ENCODE assay signal across 16 cellular contexts in the genomic region with DNA sequence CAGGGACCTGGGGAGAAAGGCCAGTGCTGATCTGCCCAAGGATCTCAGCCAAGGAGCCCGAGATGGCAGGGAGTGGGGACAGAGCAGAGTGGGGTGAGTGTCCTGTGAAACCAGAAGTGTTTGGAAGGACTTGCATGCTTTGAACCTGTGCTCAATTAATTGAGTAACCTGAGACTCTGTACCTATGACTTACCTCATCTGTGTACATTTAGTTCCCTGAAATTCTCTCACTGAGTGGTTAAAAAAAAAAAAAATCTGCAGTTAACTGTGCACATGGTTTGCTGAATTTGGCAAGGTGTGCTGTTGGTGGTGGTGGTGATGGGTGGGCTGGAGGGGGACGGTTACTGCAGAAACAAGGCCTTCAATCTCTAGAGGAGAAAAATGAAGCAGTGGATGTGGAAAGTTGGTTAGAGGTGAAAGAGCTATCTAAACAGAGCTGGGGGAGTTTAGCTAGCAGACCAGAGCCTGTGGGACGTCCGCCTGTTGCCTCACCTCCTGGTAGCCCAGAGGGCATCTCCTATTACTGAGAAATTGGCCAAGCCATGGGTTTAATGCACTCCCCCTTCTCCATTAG. TPM values are rescaled to one million over a fixed set of nuclear protein-coding genes. Genes with fewer than 3 reads are reported as not detected.
A peak's percentile ranks its signal among the peaks of the same experiment; 100 is the strongest.
DNase-seq lines count a peak whose midpoint lies in the region; ATAC-seq and TF ChIP-seq lines count a peak whose summit lies in the region.
"Had no signal": no experiment of that assay in that cellular context is flagged by ENCODE, and none has a peak within 500 bp of the region (broad histone marks: within the 10 kb centered on the region; RNA-seq: fewer than 3 reads in every experiment).

No MANE protein-coding gene starts in this region.

- H3K36me3 ChIP-seq in heart right ventricle: no peaks in the 10 kb centered on the region

- no peaks in the 10 kb centered on the region for H3K9me3 Mint-ChIP-seq in activated CD8-positive, alpha-beta memory T cell treated with anti-CD3 and anti-CD28 coated beads, Interleukin-2, amount 10 ng/mL, durations not matched to agents 7 days and 5 days (ENCODE audit: low read depth)
- H3K9me3 Mint-ChIP-seq in central memory CD8-positive, alpha-beta T cell: no peaks in the 10 kb centered on the region
- H3K9me3 Mint-ChIP-seq in stimulated activated effector memory CD8-positive, alpha-beta T cell treated with anti-CD3 and anti-CD28 coated beads, Interleukin-12 subunit alpha, Interleukin-12 subunit beta, amount 100 ng/mL, for 72 hours: no peaks in the 10 kb centered on the region
- H3K9me3 Mint-ChIP-seq: brain; neural crest cell; stimulated activated naive B cell treated with anti-CD40 and anti-IgM and Interleukin-4, amounts not matched to agents 10 μg/mL and 1 μg/mL and 100 μg/mL, for 72 hours had no signal

- no peak for DNase-seq in activated CD8-positive, alpha-beta memory T cell treated with anti-CD3 and anti-CD28 coated beads, Interleukin-2, amount 10 ng/mL, durations not matched to agents 7 days and 5 days
- DNase-seq in activated CD8-positive, alpha-beta memory T cell treated with anti-CD3 and anti-CD28 coated beads, Interleukin-2, amount 50 U/mL, for 4 hours: no peak
- DNase-seq in NCI-H69 (lab: John Stamatoyannopoulos, UW) (peak; percentile 71), Ammon's horn (ENCODE audit: low spot score) (no peak), OCI-M2 (lab: John Stamatoyannopoulos, UW; ENCODE audit: unreplicated experiment) (no peak), heart right ventricle (no peak)
- DNase-seq in central memory CD8-positive, alpha-beta T cell (ENCODE audit: low spot score in 2 of 2): no peak
- DNase-seq in stimulated activated effector memory CD8-positive, alpha-beta T cell treated with anti-CD3 and anti-CD28 coated beads, Interleukin-12 subunit alpha, Interleukin-12 subunit beta, amount 100 ng/mL, for 72 hours (ENCODE audit: low spot score in 2 of 2): no peak
- DNase-seq: activated CD8-positive, alpha-beta memory T cell treated with anti-CD3 and anti-CD28 coated beads for 24 hours; HCEC 1CT; KBM-7; NCI-H446 treated with DMSO at 0.1 percent for 48 hours; stimulated activated naive B cell treated with anti-CD40 and anti-IgM and Interleukin-4, amounts not matched to agents 10 μg/mL and 1 μg/mL and 100 μg/mL, for 72 hours had no signal

- no peak overlapping the region for H3K4me3 Mint-ChIP-seq in activated CD8-positive, alpha-beta memory T cell treated with anti-CD3 and anti-CD28 coated beads, Interleukin-2, amount 10 ng/mL, durations not matched to agents 7 days and 5 days
- no peak overlapping the region for H3K4me3 Mint-ChIP-seq in central memory CD8-positive, alpha-beta T cell
- peak overlapping the region; percentile 69 for H3K4me3 Mint-ChIP-seq in stimulated activated effector memory CD8-positive, alpha-beta T cell treated with anti-CD3 and anti-CD28 coated beads, Interleukin-12 subunit alpha, Interleukin-12 subunit beta, amount 100 ng/mL, for 72 hours
- H3K4me3 Mint-ChIP-seq: neural crest cell; stimulated activated naive B cell treated with anti-CD40 and anti-IgM and Interleukin-4, amounts not matched to agents 10 μg/mL and 1 μg/mL and 100 μg/mL, for 72 hours had no signal

- H3K27ac Mint-ChIP-seq in activated CD8-positive, alpha-beta memory T cell treated with anti-CD3 and anti-CD28 coated beads, Interleukin-2, amount 10 ng/mL, durations not matched to agents 7 days and 5 days: peak overlapping the region; percentile 23
- peak overlapping the region; percentile 92 for H3K27ac Mint-ChIP-seq in central memory CD8-positive, alpha-beta T cell (ENCODE audit: low read depth)
- peak overlapping the region; percentile 90 for H3K27ac Mint-ChIP-seq in stimulated activated effector memory CD8-positive, alpha-beta T cell treated with anti-CD3 and anti-CD28 coated beads, Interleukin-12 subunit alpha, Interleukin-12 subunit beta, amount 100 ng/mL, for 72 hours
- H3K27ac Mint-ChIP-seq: stimulated activated naive B cell treated with anti-CD40 and anti-IgM and Interleukin-4, amounts not matched to agents 10 μg/mL and 1 μg/mL and 100 μg/mL, for 72 hours had no signal

- H3K4me1 Mint-ChIP-seq in activated CD8-positive, alpha-beta memory T cell treated with anti-CD3 and anti-CD28 coated beads, Interleukin-2, amount 10 ng/mL, durations not matched to agents 7 days and 5 days: peaks cover 83% of the 10 kb centered on the region
- H3K4me1 Mint-ChIP-seq in central memory CD8-positive, alpha-beta T cell: peaks cover 98% of the 10 kb centered on the region
- H3K4me1 Mint-ChIP-seq in stimulated activated effector memory CD8-positive, alpha-beta T cell treated with anti-CD3 and anti-CD28 coated beads, Interleukin-12 subunit alpha, Interleukin-12 subunit beta, amount 100 ng/mL, for 72 hours: peaks cover 97% of the 10 kb centered on the region

- H3K4me1 ChIP-seq in heart right ventricle: peaks cover 0 to 56% (median 16%) of the 10 kb centered on the region in 9 donors

- no peaks in the 10 kb centered on the region for H3K9me3 ChIP-seq in heart right ventricle

- no peak overlapping the region for H3K4me3 ChIP-seq in heart right ventricle

- ATAC-seq in activated CD8-positive, alpha-beta memory T cell treated with anti-CD3 and anti-CD28 coated beads, Interleukin-2, amount 10 ng/mL, durations not matched to agents 7 days and 5 days: no peak
- ATAC-seq in central memory CD8-positive, alpha-beta T cell (replicated peaks; ENCODE audit: extremely low read depth, poor library complexity, severe bottlenecking): no peak
- ATAC-seq in stimulated activated effector memory CD8-positive, alpha-beta T cell treated with anti-CD3 and anti-CD28 coated beads, Interleukin-12 subunit alpha, Interleukin-12 subunit beta, amount 100 ng/mL, for 72 hours: no peak
- ATAC-seq in heart right ventricle: no peak

- H3K27me3 Mint-ChIP-seq in activated CD8-positive, alpha-beta memory T cell treated with anti-CD3 and anti-CD28 coated beads, Interleukin-2, amount 10 ng/mL, durations not matched to agents 7 days and 5 days: no peaks in the 10 kb centered on the region
- H3K27me3 Mint-ChIP-seq in central memory CD8-positive, alpha-beta T cell: no peaks in the 10 kb centered on the region
- H3K27me3 Mint-ChIP-seq: stimulated activated naive B cell treated with anti-CD40 and anti-IgM and Interleukin-4, amounts not matched to agents 10 μg/mL and 1 μg/mL and 100 μg/mL, for 72 hours had no signal

- H3K36me3 Mint-ChIP-seq in activated CD8-positive, alpha-beta memory T cell treated with anti-CD3 and anti-CD28 coated beads, Interleukin-2, amount 10 ng/mL, durations not matched to agents 7 days and 5 days: no peaks in the 10 kb centered on the region
- peaks cover 21% of the 10 kb centered on the region for H3K36me3 Mint-ChIP-seq in central memory CD8-positive, alpha-beta T cell (ENCODE audit: insufficient read depth)
- no peaks in the 10 kb centered on the region for H3K36me3 Mint-ChIP-seq in stimulated activated effector memory CD8-positive, alpha-beta T cell treated with anti-CD3 and anti-CD28 coated beads, Interleukin-12 subunit alpha, Interleukin-12 subunit beta, amount 100 ng/mL, for 72 hours
- H3K36me3 Mint-ChIP-seq: brain had no signal

- intact Hi-C loops in heart right ventricle (cut with DNase I): loop anchor here in 1 of 10 donors (10.0 kb wide), 1 partner anchor 136 kb away; no protein-coding TSS in a partner anchor

- no peaks in the 10 kb centered on the region for H3K27me3 ChIP-seq in heart right ventricle

- WGBS in heart right ventricle, 2 donors: 80 to 90% methylated on average over 4 of the region's 4 CpGs

- CTCF ChIA-PET in activated CD8-positive, alpha-beta memory T cell treated with anti-CD3 and anti-CD28 coated beads, Interleukin-2, amount 10 ng/mL, durations not matched to agents 7 days and 5 days (lab: Charles Lee): interaction anchor here (1.1 to 1.4 kb wide), 3 partner anchors 10 to 167 kb away, joined by 3 to 6 read pairs (median 3); no protein-coding TSS in a partner anchor

- no peak for TF ChIP-seq CTCF in heart right ventricle (IDR thresholded peaks at IDR 0.05)

- H3K27ac ChIP-seq in heart right ventricle: peak overlapping the region in 1 of 10 donors; percentile 56
- H3K27ac ChIP-seq: epithelial cell of prostate had no signal

RNA-seq across cellular contexts. Expression of gene SORL1, which starts 8.9 kb away (rescaled TPM):
- 10 to 100 TPM; 17.4 to 38.6 TPM for total RNA-seq in activated CD8-positive, alpha-beta memory T cell treated with anti-CD3 and anti-CD28 coated beads, Interleukin-2, amount 10 ng/mL, durations not matched to agents 7 days and 5 days
- total RNA-seq in heart right ventricle: 10 to 100 TPM in 3 of 10 donors, 1 to 10 TPM in 7; 4.7 to 15.1 (median 9.0) TPM
- polyA plus RNA-seq in heart right ventricle: under 1 TPM; 0.26 to 0.51 TPM

Comparison
In these comparisons a context has a peak if more than half of its experiments do, and no peak if none do; other contexts are left out.
1. H3K27ac Mint-ChIP-seq: peak in every context shown above with its lines; median percentile 92 in central memory CD8-positive, alpha-beta T cell; 90 in stimulated activated effector memory CD8-positive, alpha-beta T cell treated with anti-CD3 and anti-CD28 coated beads, Interleukin-12 subunit alpha, Interleukin-12 subunit beta, amount 100 ng/mL, for 72 hours; 23 in activated CD8-positive, alpha-beta memory T cell treated with anti-CD3 and anti-CD28 coated beads, Interleukin-2, amount 10 ng/mL, durations not matched to agents 7 days and 5 days.